Comparison of ENCODE assay signal across 1 cellular context in genomic region chr10:74826142-74827044, GRCh38.
TF ChIP-seq lines count a peak whose summit lies in the region.

Gene KAT6B, plus strand, starts transcription at chr10:74826600. Its CDS starts 16,258 bp downstream, at chr10:74842858.

TF ChIP-seq in HCT116, 20 proteins besides CTCF, POLR2A, EP300 and RAD21 (continued from another document):
- TF ChIP-seq REST (IDR thresholded peaks at IDR 0.05; ENCODE audit: low read depth) (no peak), SIN3A (IDR thresholded peaks at IDR 0.05; ENCODE audit: low read depth) (no peak), ZFX (IDR thresholded peaks at IDR 0.05) (no peak), ELF1 (IDR thresholded peaks at IDR 0.05; ENCODE audit: borderline replicate concordance, low read depth) (no peak), SP1 (IDR thresholded peaks at IDR 0.05; ENCODE audit: low read depth) (peak; percentile 99)
